ENCODE assay signal across 15 cellular contexts in the genomic region with DNA sequence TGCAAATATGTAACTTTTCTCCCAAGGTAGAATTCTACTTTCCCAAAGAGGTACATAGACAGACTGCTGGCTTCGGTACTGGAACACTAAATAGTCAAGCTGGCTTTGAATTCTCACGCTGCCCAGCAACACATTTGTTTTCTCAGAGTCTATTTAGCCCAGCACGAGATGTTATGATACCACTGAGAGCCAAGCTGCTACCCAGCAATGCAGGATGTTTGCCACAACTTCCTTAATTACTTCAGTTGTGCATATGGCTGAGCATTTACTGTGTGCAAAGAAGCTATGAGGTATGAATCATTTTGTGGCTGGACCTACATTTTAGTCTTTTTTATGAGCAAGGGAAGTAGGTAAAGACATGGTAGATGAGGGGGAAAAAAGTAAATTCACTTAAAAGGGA.
DNase-seq lines count a peak whose midpoint lies in the region; ATAC-seq and TF ChIP-seq lines count a peak whose summit lies in the region.
"Had no signal": no experiment of that assay in that cellular context is flagged by ENCODE, and none has a peak within 500 bp of the region (broad histone marks: within the 10 kb centered on the region; RNA-seq: fewer than 3 reads in every experiment).

No MANE protein-coding gene starts in this region.

- no peak overlapping the region for H3K4ac ChIP-seq in mesendoderm (ENCODE audit: low read depth, low read length)

- intact Hi-C loops in left cardiac atrium (cut with DNase I): no loop called here
- intact Hi-C loops in activated CD4-positive, alpha-beta T cell treated with anti-CD3 and anti-CD28 coated beads, Interleukin-2, amount 10 ng/mL, durations not matched to agents 24 days and 14 days (cut with micrococcal nuclease): no loop called here

- H3K4me3 ChIP-seq in Loucy (ENCODE audit: low read length, poor library complexity, severe bottlenecking) (peak overlapping the region; percentile 55), mesendoderm (ENCODE audit: low read length) (no peak overlapping the region)
- H3K4me3 ChIP-seq: vagina had no signal

- 0 out of 2 replicates have a peak, but pooled peaks cover 3% of the 10 kb centered on the region for H3K9me2 ChIP-seq in Loucy (replicated peaks; ENCODE audit: low read depth, low read length)

- ATAC-seq in GM18870 (IDR thresholded peaks at IDR 0.05; ENCODE audit: unreplicated experiment) (peak; percentile 81), left cardiac atrium (no peak)
- ATAC-seq: natural killer cell treated with Interleukin-12 subunit alpha and Interleukin-12 subunit beta and Interleukin-15 and Interleukin-18, amount 100 ng/mL, for 72 hours; SK-N-SH treated with all-trans-retinoic acid at 6 μM for 48 hours had no signal

- H3K27me3 ChIP-seq in Loucy (ENCODE audit: insufficient read depth, low read length, poor library complexity, severe bottlenecking) (no peaks in the 10 kb centered on the region), mesendoderm (ENCODE audit: insufficient read depth, low read length, poor library complexity) (no peaks in the 10 kb centered on the region)
- H3K27me3 ChIP-seq: vagina had no signal

- no peak overlapping the region for H2BK5ac ChIP-seq in mesendoderm (ENCODE audit: low read length)

- H3K9ac ChIP-seq in Loucy (ENCODE audit: low read depth, low read length, poor library complexity, severe bottlenecking): no peak overlapping the region
- no peak overlapping the region for H3K9ac ChIP-seq in mesendoderm (ENCODE audit: low read length)

- peaks cover 4% of the 10 kb centered on the region for H3K9me3 Mint-ChIP-seq in activated CD4-positive, alpha-beta T cell treated with anti-CD3 and anti-CD28 coated beads, Interleukin-2, amount 10 ng/mL, durations not matched to agents 24 days and 14 days

- WGBS in mesendoderm (ENCODE audit: extremely low coverage, insufficient coverage, low lambda C conversion rate): no CpG with 5 or more reads among the region's 3 CpGs

- no peaks in the 10 kb centered on the region for H4K20me1 ChIP-seq in Loucy (ENCODE audit: insufficient read depth, low read length, poor library complexity, severe bottlenecking)

- TF ChIP-seq CTCF in Loucy (conservative IDR thresholded peaks at IDR 0.05; ENCODE audit: low read length): no peak

- H3K18ac ChIP-seq in mesendoderm (ENCODE audit: low read length): no peak overlapping the region

- H2BK120ac ChIP-seq in mesendoderm (ENCODE audit: low read depth, low read length): no peak overlapping the region

- H3K27me3 Mint-ChIP-seq in activated CD4-positive, alpha-beta T cell treated with anti-CD3 and anti-CD28 coated beads, Interleukin-2, amount 10 ng/mL, durations not matched to agents 24 days and 14 days: no peaks in the 10 kb centered on the region
- H3K27me3 Mint-ChIP-seq: activated CD4-positive, alpha-beta T cell treated with anti-CD3 and anti-CD28 coated beads, Interleukin-2, amount 10 ng/mL, durations not matched to agents 7 days and 5 days; CD4-positive, alpha-beta T cell; natural killer cell treated with Interleukin-12 subunit alpha and Interleukin-12 subunit beta and Interleukin-15 and Interleukin-18, amount 100 ng/mL, for 72 hours had no signal

- no peak overlapping the region for H2BK15ac ChIP-seq in mesendoderm (replicated peaks; ENCODE audit: low read depth)

- peak overlapping the region; percentile 80 for H3K23ac ChIP-seq in mesendoderm (ENCODE audit: low read length)

- no peaks in the 10 kb centered on the region for H3K36me3 Mint-ChIP-seq in activated CD4-positive, alpha-beta T cell treated with anti-CD3 and anti-CD28 coated beads, Interleukin-2, amount 10 ng/mL, durations not matched to agents 24 days and 14 days (ENCODE audit: low read depth)

- H3K79me2 ChIP-seq in Loucy (ENCODE audit: insufficient read depth, low read length): no peaks in the 10 kb centered on the region
- H3K79me2 ChIP-seq in mesendoderm (ENCODE audit: control insufficient read depth, insufficient read depth, low read length): no peaks in the 10 kb centered on the region

- H3F3A ChIP-seq in Loucy (ENCODE audit: low read depth): no peaks in the 10 kb centered on the region

- H3K4me1 ChIP-seq in Loucy (ENCODE audit: insufficient read depth, low read length, poor library complexity, severe bottlenecking) (peaks cover 9% of the 10 kb centered on the region), mesendoderm (ENCODE audit: control insufficient read depth, low read depth, low read length) (no peaks in the 10 kb centered on the region)
- H3K4me1 ChIP-seq: vagina had no signal

- H4K8ac ChIP-seq in mesendoderm (ENCODE audit: low read depth, low read length): no peak overlapping the region

- no peak overlapping the region for H4K5ac ChIP-seq in mesendoderm (ENCODE audit: low read length)

- H3K36me3 ChIP-seq in Loucy (ENCODE audit: insufficient read depth, low read length) (no peaks in the 10 kb centered on the region), mesendoderm (ENCODE audit: control insufficient read depth, insufficient read depth, low read length) (no peaks in the 10 kb centered on the region)
- H3K36me3 ChIP-seq: vagina had no signal

- H3K27ac ChIP-seq in mesendoderm (ENCODE audit: low read depth, low read length): no peak overlapping the region
- H3K27ac ChIP-seq: vagina had no signal

- no peaks in the 10 kb centered on the region for H3K9me3 ChIP-seq in Loucy (ENCODE audit: insufficient read depth, low read depth, low read length)
- H3K9me3 ChIP-seq: vagina had no signal

- H3K79me1 ChIP-seq in mesendoderm (ENCODE audit: low read length): no peaks in the 10 kb centered on the region

- H2AFZ ChIP-seq in Loucy (ENCODE audit: low read length): 0 out of 2 replicates have a peak overlapping the region, but pooled peaks have one; percentile 10

- no peak overlapping the region for H3K56ac ChIP-seq in mesendoderm (ENCODE audit: low read length)

- peak overlapping the region; percentile 70 for H3K4me2 ChIP-seq in Loucy (ENCODE audit: low read depth, low read length, poor library complexity, severe bottlenecking)
- no peak overlapping the region for H3K4me2 ChIP-seq in mesendoderm (ENCODE audit: low read length)

- no peaks in the 10 kb centered on the region for H3K4me1 Mint-ChIP-seq in activated CD4-positive, alpha-beta T cell treated with anti-CD3 and anti-CD28 coated beads, Interleukin-2, amount 10 ng/mL, durations not matched to agents 24 days and 14 days
- H3K4me1 Mint-ChIP-seq: activated CD4-positive, alpha-beta T cell treated with anti-CD3 and anti-CD28 coated beads, Interleukin-2, amount 10 ng/mL, durations not matched to agents 7 days and 5 days had no signal

- DNase-seq in SIG-M5 treated with dmso at 0.1 percent for 504 hours (lab: John Stamatoyannopoulos, UW; ENCODE audit: unreplicated experiment): peak; percentile 96
- no peak for DNase-seq in mesendoderm
- DNase-seq in NCI-H526 (lab: John Stamatoyannopoulos, UW): no peak
- no peak for DNase-seq in SHP77 treated with DMSO at 0.1 percent for 48 hours (lab: John Stamatoyannopoulos, UW)
- DNase-seq in left cardiac atrium: no peak
- DNase-seq in activated CD4-positive, alpha-beta T cell treated with anti-CD3 and anti-CD28 coated beads, Interleukin-2, amount 10 ng/mL, durations not matched to agents 24 days and 14 days: no peak
- DNase-seq: activated CD4-positive, alpha-beta T cell treated with anti-CD3 and anti-CD28 coated beads, Interleukin-2, amount 10 ng/mL, durations not matched to agents 7 days and 5 days; activated effector memory CD4-positive, alpha-beta T cell treated with anti-CD3 and anti-CD28 coated beads, Interleukin-2, amount 50 U/mL, for 16 hours; CD4-positive, alpha-beta T cell; kidney glomerular epithelial cell had no signal

- no peak overlapping the region for H2AK5ac ChIP-seq in mesendoderm (ENCODE audit: low read length)

- no peak overlapping the region for H3K27ac Mint-ChIP-seq in activated CD4-positive, alpha-beta T cell treated with anti-CD3 and anti-CD28 coated beads, Interleukin-2, amount 10 ng/mL, durations not matched to agents 24 days and 14 days
- H3K27ac Mint-ChIP-seq: activated CD4-positive, alpha-beta T cell treated with anti-CD3 and anti-CD28 coated beads, Interleukin-2, amount 10 ng/mL, durations not matched to agents 7 days and 5 days; CD4-positive, alpha-beta T cell; natural killer cell treated with Interleukin-12 subunit alpha and Interleukin-12 subunit beta and Interleukin-15 and Interleukin-18, amount 100 ng/mL, for 72 hours had no signal

- no peak overlapping the region for H3K4me3 Mint-ChIP-seq in activated CD4-positive, alpha-beta T cell treated with anti-CD3 and anti-CD28 coated beads, Interleukin-2, amount 10 ng/mL, durations not matched to agents 24 days and 14 days
- H3K4me3 Mint-ChIP-seq: activated CD4-positive, alpha-beta T cell treated with anti-CD3 and anti-CD28 coated beads, Interleukin-2, amount 10 ng/mL, durations not matched to agents 7 days and 5 days; CD4-positive, alpha-beta T cell; natural killer cell treated with Interleukin-12 subunit alpha and Interleukin-12 subunit beta and Interleukin-15 and Interleukin-18, amount 100 ng/mL, for 72 hours had no signal
